In genomic region chr20:47596003-47596571, GRCh38 we compare ENCODE assay signal across 26 cellular contexts.
DNase-seq lines count a peak whose midpoint lies in the region; ATAC-seq, FAIRE-seq and TF ChIP-seq lines count a peak whose summit lies in the region.
"Had no signal": no experiment of that assay in that cellular context is flagged by ENCODE, and none has a peak within 500 bp of the region (broad histone marks: within the 10 kb centered on the region; RNA-seq: fewer than 3 reads in every experiment).

No MANE protein-coding gene starts in this region.

- DNase-seq in HuH-7 (ENCODE audit: low spot score) (peak; percentile 31), RCC 7860 (ENCODE audit: low spot score) (no peak), HepG2 (ENCODE audit: low spot score) (peak; percentile 52), PC-3 (no peak), substantia nigra (lab: John Stamatoyannopoulos, UW) (no peak), EL (no peak)
- DNase-seq: 8988T; AML-193; Caco-2; Calu3; CD4-positive, alpha-beta T cell; CD8-positive, alpha-beta T cell; DMS53; DMS79; DND-41; GF-D8 had no signal

- in situ Hi-C loops in HepG2 (cut with HindIII; ENCODE audit: extremely low pct_ligation_motif_present, low pct_unique_long_range_greater_than_20kb) = no loop called here

- no peak for TF ChIP-seq RAD21 in HepG2 (CRISPR knock-in tag; IDR thresholded peaks at IDR 0.05)

- no peaks in the 10 kb centered on the region for H3K27me3 ChIP-seq in HepG2 (ENCODE audit: control insufficient read depth in 1 of 2, insufficient read depth in 2 of 2, low read length in 2 of 2)
- H3K27me3 ChIP-seq in PC-3 (ENCODE audit: low read length) = no peaks in the 10 kb centered on the region
- H3K27me3 ChIP-seq: BLaER1 treated with 17β-estradiol and CSF1 and Interleukin-3, amounts not matched to agents 10 nM and 100 nM had no signal

- BruUV-seq in HepG2 (replicated peaks; lab: Mats Ljungman, UMichigan) (no TSS peak), PC-3 (replicated peaks; lab: Mats Ljungman, UMichigan) (no TSS peak)

- H3K4me1 ChIP-seq in HepG2 (ENCODE audit: insufficient read depth, low read length) = peaks cover 40% of the 10 kb centered on the region
- H3K4me1 ChIP-seq in PC-3 (ENCODE audit: insufficient read depth, low read length) = peaks cover 14% of the 10 kb centered on the region

- H3K4me3 ChIP-seq in HepG2 (replicated peaks in 1 of 3; ENCODE audit: insufficient read depth in 1 of 3, low read depth in 2 of 3, low read length in 3 of 3) (no peak overlapping the region; a peak in 1 of 6 replicates), PC-3 (ENCODE audit: low read length) (no peak overlapping the region)
- H3K4me3 ChIP-seq: BLaER1 treated with 17β-estradiol and CSF1 and Interleukin-3, amounts not matched to agents 10 nM and 100 nM; GM12878 had no signal

- no peak for TF ChIP-seq CTCF in HepG2 (CRISPR knock-in tag; IDR thresholded peaks at IDR 0.05)
- TF ChIP-seq CTCF in PC-3 (conservative IDR thresholded peaks at IDR 0.05; ENCODE audit: low read depth, low read length) = no peak

- no peaks in the 10 kb centered on the region for H3K9me2 ChIP-seq in PC-3 (replicated peaks; ENCODE audit: low read length)

- H4K20me1 ChIP-seq in HepG2 (ENCODE audit: insufficient read depth, low read length) (no peaks in the 10 kb centered on the region), PC-3 (ENCODE audit: low read length) (no peaks in the 10 kb centered on the region)

- H3K27ac ChIP-seq in HepG2 (ENCODE audit: extremely low read length, insufficient read depth, low read length) (peak overlapping the region; percentile 3), PC-3 (ENCODE audit: low read length) (no peak overlapping the region), substantia nigra (ENCODE audit: low read depth, low read length, poor library complexity, severe bottlenecking) (no peak overlapping the region)
- H3K27ac ChIP-seq: BLaER1 treated with 17β-estradiol and CSF1 and Interleukin-3, amounts not matched to agents 10 nM and 100 nM; C4-2B had no signal

- no peak; the same call in 2 of the 3 replicates for ATAC-seq in HepG2
- ATAC-seq in PC-3 = no peak
- ATAC-seq in GM18511 (IDR thresholded peaks at IDR 0.05; ENCODE audit: unreplicated experiment) = no peak
- ATAC-seq: CD8-positive, alpha-beta T cell; GM12878 had no signal

- H3K36me3 ChIP-seq in HepG2 (replicated peaks in 1 of 2; ENCODE audit: control insufficient read depth in 1 of 2, insufficient read depth in 2 of 2, low read length in 2 of 2) (peaks cover 2 to 5% of the 10 kb centered on the region in 2 experiments; a peak in 2 of 5 replicates), PC-3 (ENCODE audit: low read depth, low read length) (no peaks in the 10 kb centered on the region)

- no peaks in the 10 kb centered on the region for H3F3A ChIP-seq in PC-3 (ENCODE audit: low read length, unreplicated experiment)

- TF ChIP-seq EP300 in HepG2 (IDR thresholded peaks at IDR 0.05; ENCODE audit: low read depth in 2 of 2, low read length in 2 of 2) (no peak; a peak in 1 of 4 replicates), HepG2 (CRISPR knock-in tag; IDR thresholded peaks at IDR 0.05; ENCODE audit: borderline replicate concordance) (no peak)

- 25% methylated on average over 6 of the region's 6 CpGs for WGBS in HepG2 (ENCODE audit: low lambda C conversion rate)

- FAIRE-seq in RCC 7860 (lab: Jason Lieb, UNC) (peak; percentile 7), HepG2 (lab: Jason Lieb, UNC) (no peak)
- FAIRE-seq: A204.1, D721Med, G401.6, GM12878, GM12892, GM18507, GM19239 had no signal

- POLR2A ChIA-PET in HepG2 (lab: Yijun Ruan, JAX) = interaction anchor here (0.9 to 1.5 kb wide), 6 partner anchors 18 to 1232 kb away, joined by 3 to 8 read pairs (median 4); partner anchors contain the start of gene NCOA3
- POLR2A ChIA-PET in PC-3 (lab: Charles Lee; ENCODE audit: unreplicated experiment) = no interaction called here

- intact Hi-C loops in HepG2 (cut with micrococcal nuclease; ENCODE audit: unreplicated experiment) (no loop called here), PC-3 (cut with micrococcal nuclease) (no loop called here)

- CTCF ChIA-PET in HepG2 (lab: Yijun Ruan, JAX; ENCODE audit: low intra/inter-chr PET ratio, low total read pairs) = no interaction called here
- CTCF ChIA-PET in PC-3 (lab: Charles Lee) = no interaction called here

- H3K9me3 ChIP-seq in HepG2 (ENCODE audit: low read length) = no peaks in the 10 kb centered on the region
- no peaks in the 10 kb centered on the region for H3K9me3 ChIP-seq in PC-3 (ENCODE audit: low read length)
- H3K9me3 ChIP-seq: Caco-2 had no signal

- H3K79me2 ChIP-seq in HepG2 (ENCODE audit: insufficient read depth, low read length) (peaks cover 77% of the 10 kb centered on the region), PC-3 (ENCODE audit: low read length) (peaks cover 3% of the 10 kb centered on the region; the same call in 1 of the 2 replicates)

- H2AFZ ChIP-seq in HepG2 (ENCODE audit: low read length) (no peak overlapping the region), PC-3 (ENCODE audit: low read length) (no peak overlapping the region)

- H3K4me2 ChIP-seq in HepG2 (ENCODE audit: low read depth, low read length) (peak overlapping the region; percentile 68), PC-3 (ENCODE audit: low read length) (no peak overlapping the region)
- H3K4me2 ChIP-seq: BLaER1 treated with 17β-estradiol and CSF1 and Interleukin-3, amounts not matched to agents 10 nM and 100 nM had no signal

- no peak for TF ChIP-seq POLR2A in HepG2 (IDR thresholded peaks at IDR 0.05; ENCODE audit: insufficient read depth in 1 of 2, low read depth in 2 of 2, low read length in 2 of 2)

- no peak overlapping the region for H3K9ac ChIP-seq in HepG2 (ENCODE audit: insufficient read depth, low read depth, low read length)
- H3K9ac ChIP-seq in PC-3 (ENCODE audit: low read length) = no peak overlapping the region
- H3K9ac ChIP-seq: BLaER1 treated with 17β-estradiol and CSF1 and Interleukin-3, amounts not matched to agents 10 nM and 100 nM had no signal

TF ChIP-seq in HepG2, 621 proteins besides CTCF, POLR2A, EP300 and RAD21 (continues in another document):
- TF ChIP-seq DNMT3B (CRISPR knock-in tag; conservative IDR thresholded peaks at IDR 0.05) (no peak), RBFOX2 (IDR thresholded peaks at IDR 0.05; ENCODE audit: low read depth, low read length) (no peak), SALL1 (CRISPR knock-in tag; IDR thresholded peaks at IDR 0.05) (no peak), SMAD9 (CRISPR knock-in tag; IDR thresholded peaks at IDR 0.05) (no peak), ZNF335 (CRISPR knock-in tag; IDR thresholded peaks at IDR 0.05) (no peak), ZNF879 (CRISPR knock-in tag; IDR thresholded peaks at IDR 0.05) (no peak), MTA1 (CRISPR knock-in tag; IDR thresholded peaks at IDR 0.05; ENCODE audit: borderline replicate concordance) (no peak), GATAD1 (CRISPR knock-in tag; IDR thresholded peaks at IDR 0.05) (no peak), POLR2G (IDR thresholded peaks at IDR 0.05; ENCODE audit: low read depth, low read length) (no peak), ZNF225 (CRISPR knock-in tag; IDR thresholded peaks at IDR 0.05) (no peak), SKIL (CRISPR knock-in tag; IDR thresholded peaks at IDR 0.05; ENCODE audit: borderline replicate concordance) (no peak), KDM2A (CRISPR knock-in tag; IDR thresholded peaks at IDR 0.05; ENCODE audit: borderline replicate concordance, low read depth) (no peak), MZF1 (CRISPR knock-in tag; IDR thresholded peaks at IDR 0.05; ENCODE audit: borderline replicate concordance) (no peak), RCOR2 (CRISPR knock-in tag; IDR thresholded peaks at IDR 0.05) (0 out of 2 replicates have a peak, but pooled peaks have one; percentile 8)
- TF ChIP-seq, protein P1, sequence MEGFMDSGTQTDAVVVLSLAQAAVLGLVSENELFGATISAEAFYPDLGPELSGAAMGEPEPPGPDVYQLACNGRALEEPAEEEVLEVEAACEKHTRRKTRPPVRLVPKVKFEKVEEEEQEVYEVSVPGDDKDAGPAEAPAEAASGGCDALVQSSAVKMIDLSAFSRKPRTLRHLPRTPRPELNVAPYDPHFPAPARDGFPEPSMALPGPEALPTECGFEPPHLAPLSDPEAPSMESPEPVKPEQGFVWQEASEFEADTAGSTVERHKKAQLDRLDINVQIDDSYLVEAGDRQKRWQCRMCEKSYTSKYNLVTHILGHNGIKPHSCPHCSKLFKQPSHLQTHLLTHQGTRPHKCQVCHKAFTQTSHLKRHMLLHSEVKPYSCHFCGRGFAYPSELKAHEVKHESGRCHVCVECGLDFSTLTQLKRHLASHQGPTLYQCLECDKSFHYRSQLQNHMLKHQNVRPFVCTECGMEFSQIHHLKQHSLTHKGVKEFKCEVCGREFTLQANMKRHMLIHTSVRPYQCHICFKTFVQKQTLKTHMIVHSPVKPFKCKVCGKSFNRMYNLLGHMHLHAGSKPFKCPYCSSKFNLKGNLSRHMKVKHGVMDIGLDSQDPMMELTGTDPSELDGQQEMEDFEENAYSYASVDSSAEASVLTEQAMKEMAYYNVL (CRISPR knock-in tag; IDR thresholded peaks at IDR 0.05; ENCODE audit: borderline replicate concordance) = no peak

Comparison
In these comparisons a context has a peak if more than half of its experiments do, and no peak if none do; other contexts are left out.
1. DNase-seq: peak in HuH-7 (single experiment) and HepG2 (single experiment); none in RCC 7860 (single experiment), PC-3 (single experiment), substantia nigra (0 of 49) and EL (single experiment).